Comparison of ENCODE assay signal across 9 cellular contexts in the genomic region with DNA sequence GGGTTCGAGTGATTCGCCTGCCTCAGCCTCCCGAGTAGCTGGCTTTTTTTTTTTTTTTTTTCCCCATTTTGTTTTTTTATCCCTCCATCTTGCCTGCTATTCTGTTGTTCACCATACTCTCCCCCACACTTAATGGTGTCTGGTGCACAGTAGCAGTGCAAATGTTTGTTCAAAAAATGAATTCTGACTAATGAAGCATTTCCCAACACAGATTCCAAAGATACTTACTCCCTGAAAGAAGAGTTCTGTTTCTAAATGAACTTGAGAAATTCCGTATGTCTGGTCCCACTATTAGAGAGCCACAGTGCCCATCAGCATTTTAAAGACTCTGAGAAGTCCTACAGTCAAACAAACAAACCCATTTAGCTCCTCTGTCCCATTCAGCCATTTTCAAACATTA. TPM values are rescaled to one million over a fixed set of nuclear protein-coding genes. Genes with fewer than 3 reads are reported as not detected.
DNase-seq lines count a peak whose midpoint lies in the region; ATAC-seq and TF ChIP-seq lines count a peak whose summit lies in the region.
"Had no signal": no experiment of that assay in that cellular context is flagged by ENCODE, and none has a peak within 500 bp of the region (broad histone marks: within the 10 kb centered on the region; RNA-seq: fewer than 3 reads in every experiment).

No MANE protein-coding gene starts in this region.

- intact Hi-C loops in CD8-positive, alpha-beta T cell (cut with DNase I, micrococcal nuclease), result loop anchor here (1.0 to 10.0 kb wide), 4 partner anchors 8 to 732 kb away; a partner anchor contains a TSS
- intact Hi-C loops in colonic mucosa (cut with DNase I), result no loop called here
- intact Hi-C loops in Right ventricle myocardium inferior (cut with DNase I), result no loop called here

- H3K27me3 ChIP-seq in CD8-positive, alpha-beta T cell (ENCODE audit: insufficient read depth, low read length), result no peaks in the 10 kb centered on the region
- no peaks in the 10 kb centered on the region for H3K27me3 ChIP-seq in colonic mucosa

- no peak overlapping the region for H3K9ac ChIP-seq in colonic mucosa (ENCODE audit: low read depth in 2 of 2, low read length in 2 of 2)

- H3K4me1 Mint-ChIP-seq in CD8-positive, alpha-beta T cell (ENCODE audit: low read depth), result peaks cover 81% of the 10 kb centered on the region
- peaks cover 63 to 65% of the 10 kb centered on the region in 2 donors for H3K4me1 Mint-ChIP-seq in natural killer cell treated with Interleukin-12 subunit alpha and Interleukin-12 subunit beta and Interleukin-15 and Interleukin-18, amount 100 ng/mL, for 72 hours (ENCODE audit: low read depth in 2 of 2)

- peak overlapping the region; percentile 85 for H3K27ac Mint-ChIP-seq in CD8-positive, alpha-beta T cell
- H3K27ac Mint-ChIP-seq in natural killer cell treated with Interleukin-12 subunit alpha and Interleukin-12 subunit beta and Interleukin-15 and Interleukin-18, amount 100 ng/mL, for 72 hours, result peak overlapping the region; percentile 85 to 97

- H3K9me3 ChIP-seq in CD8-positive, alpha-beta T cell (ENCODE audit: low read length), result no peaks in the 10 kb centered on the region
- no peaks in the 10 kb centered on the region for H3K9me3 ChIP-seq in colonic mucosa

- no peaks in the 10 kb centered on the region for H3K27me3 Mint-ChIP-seq in CD8-positive, alpha-beta T cell (ENCODE audit: low read depth)
- H3K27me3 Mint-ChIP-seq in natural killer cell treated with Interleukin-12 subunit alpha and Interleukin-12 subunit beta and Interleukin-15 and Interleukin-18, amount 100 ng/mL, for 72 hours, result no peaks in the 10 kb centered on the region

- peaks cover 80% of the 10 kb centered on the region for H3K4me1 ChIP-seq in CD8-positive, alpha-beta T cell (ENCODE audit: insufficient read depth, low read length)
- no peaks in the 10 kb centered on the region for H3K4me1 ChIP-seq in colonic mucosa

- TF ChIP-seq CTCF in CD8-positive, alpha-beta T cell (IDR thresholded peaks at IDR 0.05), result no peak
- no peak for TF ChIP-seq CTCF in colonic mucosa (IDR thresholded peaks at IDR 0.05)

- DNase-seq in CD8-positive, alpha-beta T cell, result no peak
- DNase-seq in NCI-H226 (peak; percentile 38), colonic mucosa (no peak), Right ventricle myocardium inferior (ENCODE audit: missing footprints) (no peak), HuH-7 (ENCODE audit: low spot score) (no peak), RKO (ENCODE audit: low spot score) (no peak)
- no peak for DNase-seq in natural killer cell treated with Interleukin-12 subunit alpha and Interleukin-12 subunit beta and Interleukin-15 and Interleukin-18, amount 100 ng/mL, for 72 hours (ENCODE audit: low spot score)
- DNase-seq: midbrain had no signal

- H3K36me3 ChIP-seq in CD8-positive, alpha-beta T cell (ENCODE audit: insufficient read depth, low read length), result peaks cover 19% of the 10 kb centered on the region
- no peaks in the 10 kb centered on the region for H3K36me3 ChIP-seq in colonic mucosa

- POLR2A ChIA-PET in CD8-positive, alpha-beta T cell (lab: Charles Lee), result interaction anchor here (0.7 to 3.8 kb wide), 8 partner anchors 10 to 704 kb away, joined by 3 to 80 read pairs (median 4); a partner anchor contains a TSS

- peak overlapping the region; percentile 27 for H3K27ac ChIP-seq in CD8-positive, alpha-beta T cell (ENCODE audit: low read depth, low read length)
- H3K27ac ChIP-seq in colonic mucosa, result peak overlapping the region; percentile 48

- H3K4me3 Mint-ChIP-seq in CD8-positive, alpha-beta T cell, result peak overlapping the region; percentile 64
- peak overlapping the region; percentile 66 for H3K4me3 Mint-ChIP-seq in natural killer cell treated with Interleukin-12 subunit alpha and Interleukin-12 subunit beta and Interleukin-15 and Interleukin-18, amount 100 ng/mL, for 72 hours

- peak; percentile 3 for ATAC-seq in CD8-positive, alpha-beta T cell
- ATAC-seq in natural killer cell treated with Interleukin-12 subunit alpha and Interleukin-12 subunit beta and Interleukin-15 and Interleukin-18, amount 100 ng/mL, for 72 hours, result no peak
- ATAC-seq in Right ventricle myocardium inferior (no peak), HG02885 (IDR thresholded peaks at IDR 0.05; ENCODE audit: poor library complexity, unreplicated experiment) (no peak)

- H3K4me3 ChIP-seq in CD8-positive, alpha-beta T cell (ENCODE audit: low read depth, low read length), result no peak overlapping the region
- H3K4me3 ChIP-seq in colonic mucosa, result no peak overlapping the region

- peaks cover 54% of the 10 kb centered on the region for H3K36me3 Mint-ChIP-seq in CD8-positive, alpha-beta T cell
- peaks cover 33% of the 10 kb centered on the region for H3K36me3 Mint-ChIP-seq in natural killer cell treated with Interleukin-12 subunit alpha and Interleukin-12 subunit beta and Interleukin-15 and Interleukin-18, amount 100 ng/mL, for 72 hours

- H3K9me3 Mint-ChIP-seq in CD8-positive, alpha-beta T cell, result peaks cover 5% of the 10 kb centered on the region
- peaks cover 3% of the 10 kb centered on the region for H3K9me3 Mint-ChIP-seq in natural killer cell treated with Interleukin-12 subunit alpha and Interleukin-12 subunit beta and Interleukin-15 and Interleukin-18, amount 100 ng/mL, for 72 hours

- CTCF ChIA-PET in CD8-positive, alpha-beta T cell (lab: Charles Lee), result interaction anchor here (0.6 to 2.1 kb wide), 7 partner anchors 9 to 407 kb away, joined by 3 to 11 read pairs (median 3); a partner anchor contains a TSS

RNA-seq across cellular contexts. Expression of a gene that starts 9.5 kb away (rescaled TPM):
- 10 to 100 TPM; 73.0 to 88.9 TPM for total RNA-seq in CD8-positive, alpha-beta T cell
- 10 to 100 TPM; 38.9 to 49.7 TPM for total RNA-seq in colonic mucosa
- total RNA-seq in natural killer cell treated with Interleukin-12 subunit alpha and Interleukin-12 subunit beta and Interleukin-15 and Interleukin-18, amount 100 ng/mL, for 72 hours, result 100 to 1,000 TPM; 109 to 171 TPM
- 6.3 TPM for total RNA-seq in Right ventricle myocardium inferior

Comparison
In these comparisons a context has a peak if more than half of its experiments do, and no peak if none do; other contexts are left out.
1. intact Hi-C loops: an anchor here in CD8-positive, alpha-beta T cell (1.0 to 10.0 kb wide); none called in colonic mucosa and Right ventricle myocardium inferior.